22 cellular contexts compared by ENCODE assay signal in the genomic region with DNA sequence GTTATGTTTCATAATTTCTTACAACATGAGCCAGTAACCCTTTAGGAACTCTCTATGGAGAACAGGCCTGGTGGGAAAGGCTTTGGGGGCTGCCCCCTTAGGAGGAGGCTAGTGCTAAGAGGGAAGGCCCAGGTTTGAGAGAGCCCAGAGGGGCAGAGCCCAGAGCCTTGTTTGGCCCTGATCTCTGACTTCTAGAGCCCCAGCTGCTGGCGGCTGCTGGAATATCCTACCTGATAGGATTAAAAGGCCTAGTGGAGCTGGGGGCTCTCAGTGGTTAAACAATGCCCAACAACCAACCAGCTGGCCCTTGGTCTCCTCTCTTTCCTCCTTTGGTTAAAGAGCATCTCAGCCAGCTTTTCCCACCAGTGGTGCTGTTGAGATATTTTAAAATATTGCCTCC. TPM values are rescaled to one million over a fixed set of nuclear protein-coding genes. Genes with fewer than 3 reads are reported as not detected.
A peak's percentile ranks its signal among the peaks of the same experiment; 100 is the strongest.
DNase-seq lines count a peak whose midpoint lies in the region; ATAC-seq and TF ChIP-seq lines count a peak whose summit lies in the region.
"Had no signal": no experiment of that assay in that cellular context is flagged by ENCODE, and none has a peak within 500 bp of the region (broad histone marks: within the 10 kb centered on the region; RNA-seq: fewer than 3 reads in every experiment).

No MANE protein-coding gene starts in this region.

- H3K4me1 ChIP-seq in A673 (ENCODE audit: insufficient read depth, low read length, poor library complexity, severe bottlenecking) (no peaks in the 10 kb centered on the region), GM23338 (ENCODE audit: insufficient read depth) (peaks cover 52% of the 10 kb centered on the region), upper lobe of right lung (no peaks in the 10 kb centered on the region)
- H3K4me1 ChIP-seq: SJSA1 had no signal

- no peak overlapping the region for H3K27ac Mint-ChIP-seq in GM23338
- H3K27ac Mint-ChIP-seq: CD4-positive, alpha-beta memory T cell; HFFc6 had no signal

- ATAC-seq in GM23338 (peak; percentile 48), GM21515 (IDR thresholded peaks at IDR 0.05; ENCODE audit: unreplicated experiment) (no peak), upper lobe of right lung (no peak)

- no TSS peak for BruUV-seq in A673 (replicated peaks; lab: Mats Ljungman, UMichigan)

- POLR2A ChIA-PET in A673 (lab: Charles Lee; ENCODE audit: low non-redundant PET): no interaction called here

- H3K9me3 Mint-ChIP-seq in GM23338: no peaks in the 10 kb centered on the region
- H3K9me3 Mint-ChIP-seq: CD4-positive, alpha-beta memory T cell; HFFc6 had no signal

- intact Hi-C loops in A673 (cut with micrococcal nuclease; ENCODE audit: unreplicated experiment) (loop anchor here (10.0 kb wide), 1 partner anchor 244 kb away; no protein-coding TSS in a partner anchor), upper lobe of right lung (cut with DNase I) (no loop called here)

- H3K27ac ChIP-seq in A673 (ENCODE audit: low read depth, low read length, poor library complexity, severe bottlenecking) (peak overlapping the region; percentile 43), GM23338 (ENCODE audit: low read depth) (peak overlapping the region; percentile 78; the same call in 1 of the 2 replicates), SK-N-MC (peak overlapping the region; percentile 85; the same call in 1 of the 2 replicates), upper lobe of right lung (no peak overlapping the region)
- H3K27ac ChIP-seq: SJSA1 had no signal

- no peak for DNase-seq in A673 (ENCODE audit: low spot score)
- no peak for DNase-seq in GM23338 (ENCODE audit: low spot score)
- DNase-seq in SK-N-MC (ENCODE audit: low read depth, low spot score): no peak
- peak; percentile 25 for DNase-seq in iPS-NIHi11 (ENCODE audit: low spot score)
- no peak for DNase-seq in DMS53 (lab: John Stamatoyannopoulos, UW)
- DNase-seq in upper lobe of right lung: no peak
- DNase-seq: C1 segment of cervical spinal cord; Caco-2; CD4-positive, alpha-beta memory T cell; DMS 273 treated with DMSO at 0.1 percent for 48 hours; DMS79 treated with DMSO at 0.1 percent for 48 hours; HFFc6; KBM-7; NCI-H1105 treated with DMSO at 0.1 percent for 48 hours; NCI-H2029; NCI-H446; NCI-H524 treated with DMSO at 0.1 percent for 48 hours; NCI-H774; Right ventricle myocardium superior; RPMI8226 had no signal

- H3K79me2 ChIP-seq in GM23338 (replicated peaks; ENCODE audit: insufficient read depth): no peaks in the 10 kb centered on the region

- H3K27me3 ChIP-seq in A673 (replicated peaks; ENCODE audit: insufficient read depth, low read depth, low read length, poor library complexity): no peaks in the 10 kb centered on the region
- no peaks in the 10 kb centered on the region for H3K27me3 ChIP-seq in GM23338 (ENCODE audit: insufficient read depth)
- peaks cover 6% of the 10 kb centered on the region for H3K27me3 ChIP-seq in upper lobe of right lung
- H3K27me3 ChIP-seq: SJSA1 had no signal

- CTCF ChIA-PET in A673 (lab: Charles Lee): no interaction called here

- no peak overlapping the region for H3K4me3 ChIP-seq in A673 (ENCODE audit: low read depth, low read length, poor library complexity, severe bottlenecking)
- H3K4me3 ChIP-seq in GM23338: no peak overlapping the region
- no peak overlapping the region for H3K4me3 ChIP-seq in SK-N-MC
- no peak overlapping the region for H3K4me3 ChIP-seq in upper lobe of right lung
- H3K4me3 ChIP-seq: SJSA1 had no signal

- H3K36me3 ChIP-seq in A673 (ENCODE audit: insufficient read depth, low read length, poor library complexity, severe bottlenecking): peaks cover 98% of the 10 kb centered on the region
- peaks cover 75% of the 10 kb centered on the region for H3K36me3 ChIP-seq in GM23338 (ENCODE audit: insufficient read depth)
- H3K36me3 ChIP-seq in SK-N-MC (ENCODE audit: insufficient read depth, low read length): peaks cover 94% of the 10 kb centered on the region
- no peaks in the 10 kb centered on the region for H3K36me3 ChIP-seq in upper lobe of right lung

- peaks cover 50% of the 10 kb centered on the region for H3K4me1 Mint-ChIP-seq in GM23338

- peaks cover 91% of the 10 kb centered on the region for H3K36me3 Mint-ChIP-seq in GM23338 (ENCODE audit: low read depth)
- H3K36me3 Mint-ChIP-seq: CD4-positive, alpha-beta memory T cell had no signal

- peaks cover 12% of the 10 kb centered on the region for H3K27me3 Mint-ChIP-seq in GM23338 (ENCODE audit: insufficient read depth, low read depth, poor library complexity)

- no peaks in the 10 kb centered on the region for H3K9me2 ChIP-seq in GM23338 (ENCODE audit: insufficient read depth)

- peaks cover 57% of the 10 kb centered on the region for H4K20me1 ChIP-seq in GM23338 (replicated peaks; ENCODE audit: insufficient read depth)

- TF ChIP-seq CTCF in A673 (conservative IDR thresholded peaks at IDR 0.05; ENCODE audit: low read depth, low read length) (no peak), GM23338 (conservative IDR thresholded peaks at IDR 0.05; ENCODE audit: low read depth in 2 of 2) (0 out of 4 replicates have a peak, but pooled peaks of 1 of the 2 experiments have one; percentile 8), upper lobe of right lung (IDR thresholded peaks at IDR 0.05) (no peak)

- H3F3A ChIP-seq in GM23338 (replicated peaks; ENCODE audit: low read depth): peaks cover 44% of the 10 kb centered on the region

- H3K9ac ChIP-seq in SK-N-MC (ENCODE audit: insufficient read length): no peak overlapping the region

- no peak overlapping the region for H3K4me3 Mint-ChIP-seq in GM23338
- H3K4me3 Mint-ChIP-seq: CD4-positive, alpha-beta memory T cell; HFFc6 had no signal

- H3K9me3 ChIP-seq in A673 (ENCODE audit: low read depth, low read length, poor library complexity, severe bottlenecking): no peaks in the 10 kb centered on the region
- H3K9me3 ChIP-seq in SK-N-MC (ENCODE audit: low read depth, low read length): no peaks in the 10 kb centered on the region
- H3K9me3 ChIP-seq in upper lobe of right lung: no peaks in the 10 kb centered on the region
- H3K9me3 ChIP-seq: Caco-2, SJSA1 had no signal

- no peak overlapping the region for H2AFZ ChIP-seq in GM23338

- no peak overlapping the region for H3K4me2 ChIP-seq in GM23338

TF ChIP-seq in GM23338, 12 proteins besides CTCF, POLR2A, EP300 and RAD21:
- peak; percentile 8; the same call in 1 of the 2 replicates for TF ChIP-seq POLR2AphosphoS5 (IDR thresholded peaks at IDR 0.05; ENCODE audit: low read depth)
- TF ChIP-seq ZNF114 (CRISPR knock-in tag; IDR thresholded peaks at IDR 0.05): no peak

RNA-seq across cellular contexts. Expression of gene IGF2BP1, which starts 54.1 kb away (rescaled TPM):
- total RNA-seq in A673 (2021) (495 and 517 TPM in 2 replicates), upper lobe of right lung (not detected)
- total RNA-seq in GM23338 (2014; rRNA removed; shearing (Covaris generic)): 231 and 249 TPM in 2 replicates
- 66.1 and 68.6 TPM in 2 replicates for polyA plus RNA-seq in GM23338 (2016; fragmentation: Nextera tagmentation; extraction: Ambion mirVana)
- total RNA-seq: CD4-positive, alpha-beta memory T cell; Right ventricle myocardium superior had no signal
- polyA plus RNA-seq: CD4-positive, alpha-beta memory T cell had no signal

Comparison
In these comparisons a context has a peak if more than half of its experiments do, and no peak if none do; other contexts are left out.
1. RNA of gene IGF2BP1, which starts 54.1 kb away (total RNA-seq): 495 to 517 TPM in A673 and 231 to 249 TPM in GM23338; not detected in upper lobe of right lung (single experiment); every median in the first group is over 100 times any median in the second.